19 cellular contexts compared by ENCODE assay signal in the genomic region with DNA sequence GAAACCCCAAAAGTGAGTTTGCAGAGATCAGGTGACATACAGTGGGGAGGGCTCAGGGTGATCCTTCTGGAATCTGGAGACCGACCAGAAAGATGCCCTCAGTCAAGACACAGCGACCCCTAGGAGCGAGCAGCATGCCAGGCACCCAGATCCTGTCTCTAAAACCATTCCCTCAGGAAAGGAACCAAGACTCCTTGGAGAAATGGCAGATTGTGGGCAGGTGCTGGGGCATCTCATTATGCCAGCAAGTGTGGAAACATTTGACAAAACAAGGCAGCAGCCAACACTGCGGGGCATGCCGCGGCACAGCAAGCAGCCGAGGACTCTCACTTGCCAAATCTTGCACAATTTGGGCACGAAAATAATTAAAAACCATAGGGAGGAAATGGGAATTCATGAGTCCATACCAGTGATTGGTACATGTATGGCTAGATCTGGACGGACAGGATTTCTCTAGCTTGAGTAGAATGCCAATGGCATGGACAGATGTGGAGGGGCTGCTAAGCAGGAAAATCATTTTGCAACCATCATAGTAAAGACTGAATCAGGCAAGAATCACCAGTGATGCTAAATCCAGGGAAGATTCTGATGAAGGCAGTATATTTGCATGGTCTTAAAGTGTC.
DNase-seq lines count a peak whose midpoint lies in the region; ATAC-seq and TF ChIP-seq lines count a peak whose summit lies in the region.
"Had no signal": no experiment of that assay in that cellular context is flagged by ENCODE, and none has a peak within 500 bp of the region (broad histone marks: within the 10 kb centered on the region; RNA-seq: fewer than 3 reads in every experiment).

No MANE protein-coding gene starts in this region.

- H3K9ac ChIP-seq in neural progenitor cell, result no peak overlapping the region

- no peaks in the 10 kb centered on the region for H3K9me3 ChIP-seq in neural progenitor cell (ENCODE audit: low read depth)
- H3K9me3 ChIP-seq: colonic mucosa, left lung, thyroid gland had no signal

- no peaks in the 10 kb centered on the region for H4K20me1 ChIP-seq in neural progenitor cell (ENCODE audit: low read depth)

- H3K27ac ChIP-seq in neural progenitor cell, result no peak overlapping the region
- H3K27ac ChIP-seq: C4-2B, colonic mucosa, left lung, thyroid gland had no signal

- TF ChIP-seq CTCF in LNCaP clone FGC (IDR thresholded peaks at IDR 0.05; ENCODE audit: control insufficient read depth, extremely low read depth, insufficient read depth) (peak; percentile 22; the same call in 1 of the 2 replicates), neural progenitor cell (IDR thresholded peaks at IDR 0.05) (peak; percentile 20)

- H3K4me2 ChIP-seq in neural progenitor cell, result no peak overlapping the region

- no peak overlapping the region for H3K27ac Mint-ChIP-seq in neural progenitor cell
- H3K27ac Mint-ChIP-seq: stimulated activated naive B cell treated with anti-CD40 and anti-IgM and Interleukin-4, amounts not matched to agents 10 μg/mL and 1 μg/mL and 100 μg/mL, for 72 hours had no signal

- H3K27me3 ChIP-seq in neural progenitor cell, result no peaks in the 10 kb centered on the region
- H3K27me3 ChIP-seq: colonic mucosa, left lung, thyroid gland had no signal

- peaks cover 27% of the 10 kb centered on the region for H3K4me1 Mint-ChIP-seq in activated T-cell treated with anti-CD3 and anti-CD28 coated beads, Interleukin-2, amount 50 U/mL, for 4 hours (ENCODE audit: low read depth)
- H3K4me1 Mint-ChIP-seq in neural progenitor cell, result no peaks in the 10 kb centered on the region

- no peaks in the 10 kb centered on the region for H3K4me1 ChIP-seq in neural progenitor cell
- H3K4me1 ChIP-seq: colonic mucosa, left lung, thyroid gland had no signal

- no peaks in the 10 kb centered on the region for H3K79me2 ChIP-seq in neural progenitor cell (ENCODE audit: low read depth)

- H3F3A ChIP-seq in neural progenitor cell (ENCODE audit: low read depth), result no peaks in the 10 kb centered on the region

- H2AFZ ChIP-seq in neural progenitor cell (replicated peaks), result no peak overlapping the region

- ATAC-seq in activated T-cell treated with anti-CD3 and anti-CD28 coated beads, Interleukin-2, amount 50 U/mL, for 4 hours, result no peak
- ATAC-seq in GM18520 (IDR thresholded peaks at IDR 0.05; ENCODE audit: unreplicated experiment), result no peak
- ATAC-seq: left lung; right cardiac atrium; Right ventricle myocardium inferior; stimulated activated naive B cell treated with anti-CD40 and anti-IgM and Interleukin-4, amounts not matched to agents 10 μg/mL and 1 μg/mL and 100 μg/mL, for 72 hours had no signal

- no peaks in the 10 kb centered on the region for H3K36me3 ChIP-seq in neural progenitor cell
- H3K36me3 ChIP-seq: colonic mucosa had no signal

- no peaks in the 10 kb centered on the region for H3K9me3 Mint-ChIP-seq in activated T-cell treated with anti-CD3 and anti-CD28 coated beads, Interleukin-2, amount 50 U/mL, for 4 hours
- H3K9me3 Mint-ChIP-seq in neural progenitor cell, result no peaks in the 10 kb centered on the region
- H3K9me3 Mint-ChIP-seq: stimulated activated naive B cell treated with anti-CD40 and anti-IgM and Interleukin-4, amounts not matched to agents 10 μg/mL and 1 μg/mL and 100 μg/mL, for 72 hours had no signal

- H3K4me3 Mint-ChIP-seq in activated T-cell treated with anti-CD3 and anti-CD28 coated beads, Interleukin-2, amount 50 U/mL, for 4 hours, result peak overlapping the region; percentile 51
- H3K4me3 Mint-ChIP-seq in neural progenitor cell, result no peak overlapping the region
- H3K4me3 Mint-ChIP-seq: stimulated activated naive B cell treated with anti-CD40 and anti-IgM and Interleukin-4, amounts not matched to agents 10 μg/mL and 1 μg/mL and 100 μg/mL, for 72 hours had no signal

- DNase-seq in activated T-cell treated with anti-CD3 and anti-CD28 coated beads, Interleukin-2, amount 50 U/mL, for 4 hours, result no peak
- no peak for DNase-seq in activated T-cell treated with anti-CD3 and anti-CD28 coated beads, Interleukin-2, amount 50 U/mL, for 1 hour
- DNase-seq in LNCaP clone FGC (ENCODE audit: low read depth), result no peak
- peak; percentile 61 to 86 for DNase-seq in cerebellar nuclear complex (lab: John Stamatoyannopoulos, UW)
- no peak for DNase-seq in neural progenitor cell (ENCODE audit: low spot score)
- DNase-seq in AG08395 (ENCODE audit: low spot score), result no peak
- DNase-seq in activated CD8-positive, alpha-beta memory T cell treated with anti-CD3 and anti-CD28 coated beads, Interleukin-2, amount 50 U/mL, for 48 hours, result no peak
- DNase-seq: activated CD4-positive, alpha-beta T cell treated with anti-CD3 and anti-CD28 coated beads for 1 hour; colonic mucosa; HCEC 1CT; IMR-90; NCI-H1930; stimulated activated naive B cell treated with anti-CD40 and anti-IgM and Interleukin-4, amounts not matched to agents 10 μg/mL and 1 μg/mL and 100 μg/mL, for 72 hours; thyroid gland had no signal

- H3K4me3 ChIP-seq in LNCaP clone FGC (ENCODE audit: low read depth, low read length), result no peak overlapping the region
- H3K4me3 ChIP-seq in neural progenitor cell, result no peak overlapping the region
- H3K4me3 ChIP-seq: colonic mucosa, left lung, thyroid gland had no signal

- no peaks in the 10 kb centered on the region for H3K27me3 Mint-ChIP-seq in activated T-cell treated with anti-CD3 and anti-CD28 coated beads, Interleukin-2, amount 50 U/mL, for 4 hours (ENCODE audit: low read depth)
- peaks cover 2% of the 10 kb centered on the region for H3K27me3 Mint-ChIP-seq in neural progenitor cell (ENCODE audit: insufficient read depth, low read depth)

- H3K36me3 Mint-ChIP-seq in activated T-cell treated with anti-CD3 and anti-CD28 coated beads, Interleukin-2, amount 50 U/mL, for 4 hours (ENCODE audit: insufficient read depth), result no peaks in the 10 kb centered on the region
- H3K36me3 Mint-ChIP-seq in neural progenitor cell, result peaks cover 18% of the 10 kb centered on the region
- H3K36me3 Mint-ChIP-seq: stimulated activated naive B cell treated with anti-CD40 and anti-IgM and Interleukin-4, amounts not matched to agents 10 μg/mL and 1 μg/mL and 100 μg/mL, for 72 hours had no signal

Comparison
In these comparisons a context has a peak if more than half of its experiments do, and no peak if none do; other contexts are left out.
1. DNase-seq: peak in cerebellar nuclear complex (2 of 2); none in activated T-cell treated with anti-CD3 and anti-CD28 coated beads, Interleukin-2, amount 50 U/mL, for 4 hours (single experiment), activated T-cell treated with anti-CD3 and anti-CD28 coated beads, Interleukin-2, amount 50 U/mL, for 1 hour (single experiment), LNCaP clone FGC (single experiment), neural progenitor cell (single experiment), AG08395 (single experiment) and activated CD8-positive, alpha-beta memory T cell treated with anti-CD3 and anti-CD28 coated beads, Interleukin-2, amount 50 U/mL, for 48 hours (single experiment).